In genomic region chr20:334578-334977, GRCh38 we compare ENCODE assay signal across 1 cellular context.
TF ChIP-seq lines count a peak whose summit lies in the region.

No MANE protein-coding gene starts in this region.

TF ChIP-seq in HepG2, 621 proteins besides CTCF, POLR2A, EP300 and RAD21:
- TF ChIP-seq ZNF770 (CRISPR knock-in tag; IDR thresholded peaks at IDR 0.05) (peak; percentile 54), ZNF687 (CRISPR knock-in tag; IDR thresholded peaks at IDR 0.05) (no peak), ZNF121 (CRISPR knock-in tag; IDR thresholded peaks at IDR 0.05) (peak; percentile 89), TBX2 (CRISPR knock-in tag; IDR thresholded peaks at IDR 0.05; ENCODE audit: borderline replicate concordance) (0 out of 2 replicates have a peak, but pooled peaks have one; percentile 17), TEAD3 (CRISPR knock-in tag; optimal IDR thresholded peaks at IDR 0.05; ENCODE audit: borderline replicate concordance) (peak; percentile 25), POLR2G (IDR thresholded peaks at IDR 0.05; ENCODE audit: low read depth, low read length) (0 out of 2 replicates have a peak, but pooled peaks have one; percentile 3), BRD4 (CRISPR knock-in tag; IDR thresholded peaks at IDR 0.05) (0 out of 2 replicates have a peak, but pooled peaks have one; percentile 30), MIER3 (CRISPR knock-in tag; IDR thresholded peaks at IDR 0.05; ENCODE audit: borderline replicate concordance) (no peak), ZNF292 (CRISPR knock-in tag; IDR thresholded peaks at IDR 0.05; ENCODE audit: borderline replicate concordance, low read depth) (no peak)
